Comparison of ENCODE assay signal across 23 cellular contexts in the genomic region with DNA sequence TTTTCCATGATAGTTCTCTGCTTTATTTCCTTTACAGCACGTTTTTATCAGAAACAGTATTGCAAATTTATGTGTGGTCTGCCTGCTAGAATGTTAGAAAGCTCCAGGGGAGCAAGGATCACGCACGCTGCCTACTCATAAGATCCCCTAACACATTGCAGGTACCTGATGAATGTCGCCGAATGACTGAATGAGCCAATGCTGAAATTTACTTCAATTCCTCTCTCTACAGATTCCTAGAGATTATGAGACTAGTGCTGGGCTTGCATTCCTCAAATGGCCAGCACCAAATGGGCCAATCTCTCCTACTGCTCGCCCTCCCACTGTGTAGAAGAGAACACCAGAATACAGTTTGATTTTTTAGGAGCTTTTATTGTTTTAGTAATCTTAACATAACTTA. TPM values are rescaled to one million over a fixed set of nuclear protein-coding genes. Genes with fewer than 3 reads are reported as not detected.
DNase-seq lines count a peak whose midpoint lies in the region; TF ChIP-seq lines count a peak whose summit lies in the region.
"Had no signal": no experiment of that assay in that cellular context is flagged by ENCODE, and none has a peak within 500 bp of the region (broad histone marks: within the 10 kb centered on the region; RNA-seq: fewer than 3 reads in every experiment).

No MANE protein-coding gene starts in this region.

- H3K36me3 Mint-ChIP-seq in osteocyte (ENCODE audit: unreplicated experiment) = peaks cover 41% of the 10 kb centered on the region
- H3K36me3 Mint-ChIP-seq: activated naive CD4-positive, alpha-beta T cell treated with anti-CD3 and anti-CD28 coated beads, Interleukin-2, amount 10 ng/mL, durations not matched to agents 7 days and 5 days; CD4-positive, CD25-positive, alpha-beta regulatory T cell had no signal

- H3K27ac ChIP-seq in ACC112 (ENCODE audit: low read depth, low read length) (peak overlapping the region; percentile 91), RWPE1 (peak overlapping the region; percentile 35; the same call in 1 of the 2 replicates), fibroblast of lung (ENCODE audit: insufficient read depth, low read length) (peak overlapping the region; percentile 60)
- H3K27ac ChIP-seq: HL-60, WERI-Rb-1 had no signal

- H3K4me2 ChIP-seq in fibroblast of lung (ENCODE audit: extremely low read depth, insufficient read depth, low read length) = no peak overlapping the region

- H3K9me3 ChIP-seq in fibroblast of lung (ENCODE audit: control insufficient read depth, insufficient read depth, low read depth, low read length) = no peaks in the 10 kb centered on the region

- peaks cover under 1% of the 10 kb centered on the region for H4K20me1 ChIP-seq in fibroblast of lung (ENCODE audit: control insufficient read depth, extremely low read depth, insufficient read depth, low read length)

- POLR2A ChIA-PET in RWPE1 (lab: Yijun Ruan, JAX; ENCODE audit: low non-redundant PET) = interaction anchor here (0.8 to 1.3 kb wide), 3 partner anchors 79 to 97 kb away, joined by 3 to 7 read pairs (median 4); partner anchors contain the start of gene ATOX1

- H3K36me3 ChIP-seq in ACC112 (ENCODE audit: insufficient read depth, low read length) (peaks cover 37% of the 10 kb centered on the region), fibroblast of lung (ENCODE audit: control insufficient read depth, insufficient read depth, low read length) (peaks cover 26% of the 10 kb centered on the region)

- H3K4me3 ChIP-seq in ACC112 (ENCODE audit: low read depth, low read length) = no peak overlapping the region
- no peak overlapping the region for H3K4me3 ChIP-seq in fibroblast of lung (replicated peaks in 1 of 4; ENCODE audit: control extremely low read depth in 1 of 4, insufficient read depth in 1 of 4, low read depth in 3 of 4, low read length in 4 of 4)

- no peak overlapping the region for H3K9ac ChIP-seq in fibroblast of lung (ENCODE audit: insufficient read depth, low read length)

- no peak overlapping the region for H3K4me3 Mint-ChIP-seq in osteocyte (ENCODE audit: unreplicated experiment)
- H3K4me3 Mint-ChIP-seq: activated naive CD4-positive, alpha-beta T cell treated with anti-CD3 and anti-CD28 coated beads, Interleukin-2, amount 10 ng/mL, durations not matched to agents 7 days and 5 days; CD4-positive, CD25-positive, alpha-beta regulatory T cell; stimulated activated naive CD8-positive, alpha-beta T cell treated with anti-CD3 and anti-CD28 coated beads, Interleukin-15, Interleukin-2, amounts not matched to agents 100 ng/mL and 50 ng/mL, for 24 hours; T-helper 17 cell had no signal

- no peaks in the 10 kb centered on the region for H3K9me3 Mint-ChIP-seq in osteocyte (ENCODE audit: unreplicated experiment)
- H3K9me3 Mint-ChIP-seq: activated naive CD4-positive, alpha-beta T cell treated with anti-CD3 and anti-CD28 coated beads, Interleukin-2, amount 10 ng/mL, durations not matched to agents 7 days and 5 days; CD4-positive, CD25-positive, alpha-beta regulatory T cell; stimulated activated naive CD8-positive, alpha-beta T cell treated with anti-CD3 and anti-CD28 coated beads, Interleukin-15, Interleukin-2, amounts not matched to agents 100 ng/mL and 50 ng/mL, for 24 hours had no signal

- H2AFZ ChIP-seq in ACC112 (ENCODE audit: low read length, unreplicated experiment) (no peak overlapping the region), fibroblast of lung (ENCODE audit: low read length) (no peak overlapping the region)

- peaks cover 72% of the 10 kb centered on the region for H3K4me1 Mint-ChIP-seq in osteocyte (ENCODE audit: unreplicated experiment)

- H3K27me3 ChIP-seq in ACC112 (ENCODE audit: insufficient read depth, low read length) = no peaks in the 10 kb centered on the region
- H3K27me3 ChIP-seq in fibroblast of lung (ENCODE audit: control insufficient read depth, insufficient read depth, low read length) = no peaks in the 10 kb centered on the region

- no peak for TF ChIP-seq CTCF in RWPE1 (conservative IDR thresholded peaks at IDR 0.05; ENCODE audit: low read depth)
- TF ChIP-seq CTCF in fibroblast of lung (conservative IDR thresholded peaks at IDR 0.05 in 1 of 2, IDR thresholded peaks at IDR 0.05 in 1 of 2; ENCODE audit: low read depth in 1 of 2, low read length in 2 of 2) = no peak
- TF ChIP-seq CTCF in osteocyte (IDR thresholded peaks at IDR 0.05) = no peak

- H3K4me1 ChIP-seq in ACC112 (ENCODE audit: control insufficient read depth, insufficient read depth, low read length, unreplicated experiment) (peaks cover 64% of the 10 kb centered on the region), fibroblast of lung (ENCODE audit: control insufficient read depth, extremely low read depth, insufficient read depth, low read length) (peaks cover 45% of the 10 kb centered on the region)

- DNase-seq in RWPE1 (ENCODE audit: low spot score) (no peak), fibroblast of lung (ENCODE audit: low read depth in 2 of 2) (no peak), osteocyte (ENCODE audit: extremely low spot score, unreplicated experiment) (no peak), retina (no peak), MV-4-11 (lab: John Stamatoyannopoulos, UW) (no peak), islet precursor cell (no peak), 8988T (no peak)
- DNase-seq: activated CD4-positive, alpha-beta T cell treated with anti-CD3 and anti-CD28 coated beads, Interleukin-2, amount 50 U/mL, for 48 hours; activated naive CD4-positive, alpha-beta T cell treated with anti-CD3 and anti-CD28 coated beads, Interleukin-2, amount 10 ng/mL, durations not matched to agents 7 days and 5 days; activated T-cell treated with anti-CD3 and anti-CD28 coated beads, Interleukin-2, amount 50 U/mL, for 1 hour; CD4-positive, CD25-positive, alpha-beta regulatory T cell; cortex of kidney; DMS153; MM.1S; NCI-H1694 treated with DMSO at 0.1 percent for 48 hours; NCI-H748 treated with DMSO at 0.1 percent for 48 hours; SIG-M5; stimulated activated CD4-positive, alpha-beta T cell treated with anti-CD3 and anti-CD28 coated beads, Interleukin-2, amount 100 ng/mL, for 48 hours; T-helper 17 cell; WERI-Rb-1 had no signal

- H3K79me2 ChIP-seq in ACC112 (ENCODE audit: control insufficient read depth, insufficient read depth, low read length, unreplicated experiment) (peaks cover 3% of the 10 kb centered on the region), fibroblast of lung (ENCODE audit: control insufficient read depth, insufficient read depth, low read length) (peaks cover 4% of the 10 kb centered on the region)

- H3K27ac Mint-ChIP-seq in osteocyte (ENCODE audit: unreplicated experiment) = peak overlapping the region; percentile 87
- H3K27ac Mint-ChIP-seq: activated naive CD4-positive, alpha-beta T cell treated with anti-CD3 and anti-CD28 coated beads, Interleukin-2, amount 10 ng/mL, durations not matched to agents 7 days and 5 days; CD4-positive, CD25-positive, alpha-beta regulatory T cell; stimulated activated naive CD8-positive, alpha-beta T cell treated with anti-CD3 and anti-CD28 coated beads, Interleukin-15, Interleukin-2, amounts not matched to agents 100 ng/mL and 50 ng/mL, for 24 hours; T-helper 17 cell had no signal

- H3K27me3 Mint-ChIP-seq in osteocyte (ENCODE audit: unreplicated experiment) = no peaks in the 10 kb centered on the region

- CTCF ChIA-PET in RWPE1 (lab: Yijun Ruan, JAX) = interaction anchor here (0.5 to 5.0 kb wide), 4 partner anchors 9 to 110 kb away, joined by 3 to 84 read pairs (median 6); partner anchors contain the start of gene G3BP1

RNA-seq across cellular contexts. Expression of gene SPARC, which starts 25.6 kb away (rescaled TPM):
- total RNA-seq in fibroblast of lung = 408 and 448 TPM in 2 replicates
- polyA plus RNA-seq in fibroblast of lung = 3,177 and 6,513 TPM in 2 replicates
- 2,724 and 6,217 TPM in 2 replicates for polyA plus RNA-seq in fibroblast of lung (2012)
- 2,926 and 5,651 TPM in 2 replicates for polyA minus RNA-seq in fibroblast of lung (ENCODE audit: low replicate concordance)
- total RNA-seq in osteocyte = 9,466 and 10,195 TPM in 2 replicates
- polyA plus RNA-seq: CD4-positive, CD25-positive, alpha-beta regulatory T cell had no signal

Comparison
In these comparisons a context has a peak if more than half of its experiments do, and no peak if none do; other contexts are left out.
1. H3K27ac ChIP-seq: peak in every context shown above with its lines; median percentile 91 in ACC112; 60 in fibroblast of lung; 35 in RWPE1.
2. RNA of gene SPARC, which starts 25.6 kb away (total RNA-seq): 9,466 to 10,195 TPM in osteocyte; 408 to 448 TPM in fibroblast of lung; every median in the first group is over 10 times any median in the second.